13 cellular contexts compared by ENCODE assay signal in the genomic region with DNA sequence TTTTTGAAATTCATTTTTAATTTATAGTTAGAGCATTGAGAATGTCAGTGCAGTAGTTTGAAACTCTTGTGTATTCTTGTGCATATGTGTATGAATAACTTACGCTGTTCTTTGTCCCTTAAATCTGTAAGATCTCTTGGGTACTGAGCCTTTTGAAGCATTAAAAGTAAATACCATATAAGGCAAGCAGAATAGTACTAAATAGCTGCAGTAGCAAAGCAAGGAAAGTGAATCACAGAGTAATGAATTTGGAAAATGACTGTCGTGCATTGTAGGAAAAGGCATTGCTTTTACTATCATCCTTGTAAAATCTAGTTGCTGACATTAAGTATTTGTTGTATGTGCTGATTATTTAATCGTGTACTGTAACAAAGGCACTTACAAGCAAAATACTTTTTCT. TPM values are rescaled to one million over a fixed set of nuclear protein-coding genes. Genes with fewer than 3 reads are reported as not detected.
DNase-seq lines count a peak whose midpoint lies in the region; ATAC-seq and TF ChIP-seq lines count a peak whose summit lies in the region.
"Had no signal": no experiment of that assay in that cellular context is flagged by ENCODE, and none has a peak within 500 bp of the region (broad histone marks: within the 10 kb centered on the region; RNA-seq: fewer than 3 reads in every experiment).

No MANE protein-coding gene starts in this region.

- DNase-seq in activated naive CD8-positive, alpha-beta T cell treated with anti-CD3 and anti-CD28 coated beads for 36 hours = no peak
- DNase-seq in hepatic stellate cell (ENCODE audit: low spot score) (peak; percentile 11), stomach (no peak), mucosa of gallbladder (ENCODE audit: low spot score) (no peak), head of caudate nucleus (no peak)
- DNase-seq: activated CD8-positive, alpha-beta T cell treated with anti-CD3 and anti-CD28 coated beads for 36 hours; effector memory CD8-positive, alpha-beta T cell; NCI-H1417; stimulated activated CD4-positive, alpha-beta T cell treated with anti-CD3 and anti-CD28 coated beads, Interleukin-12 subunit alpha, Interleukin-12 subunit beta, amount 100 ng/mL, for 4 hours; stimulated activated CD8-positive, alpha-beta memory T cell treated with anti-CD3 and anti-CD28 coated beads, Interleukin-4, amount 100 ng/mL, for 48 hours had no signal

- H3K4me3 ChIP-seq in HEK293 (ENCODE audit: low read depth, low read length) (no peak overlapping the region), stomach (no peak overlapping the region)

- intact Hi-C loops in stomach (cut with DNase I; ENCODE audit: low total_unique reads) = no loop called here
- intact Hi-C loops in head of caudate nucleus (cut with DNase I) = no loop called here

- H3K27me3 Mint-ChIP-seq in activated naive CD8-positive, alpha-beta T cell treated with anti-CD3 and anti-CD28 coated beads for 36 hours = no peaks in the 10 kb centered on the region
- H3K27me3 Mint-ChIP-seq: activated CD8-positive, alpha-beta T cell treated with anti-CD3 and anti-CD28 coated beads for 36 hours; activated naive CD4-positive, alpha-beta T cell treated with anti-CD3 and anti-CD28 coated beads, Interleukin-2, amount 50 U/mL, for 24 hours; effector memory CD8-positive, alpha-beta T cell had no signal

- no peak for TF ChIP-seq CTCF in HEK293 (tag by site-specific recombination; IDR thresholded peaks at IDR 0.05)
- no peak for TF ChIP-seq CTCF in stomach (IDR thresholded peaks at IDR 0.05)

- H3K4me3 Mint-ChIP-seq in activated naive CD8-positive, alpha-beta T cell treated with anti-CD3 and anti-CD28 coated beads for 36 hours = no peak overlapping the region
- H3K4me3 Mint-ChIP-seq: activated CD8-positive, alpha-beta T cell treated with anti-CD3 and anti-CD28 coated beads for 36 hours; activated naive CD4-positive, alpha-beta T cell treated with anti-CD3 and anti-CD28 coated beads, Interleukin-2, amount 50 U/mL, for 24 hours had no signal

- peak overlapping the region; percentile 46 for H3K27ac Mint-ChIP-seq in activated naive CD8-positive, alpha-beta T cell treated with anti-CD3 and anti-CD28 coated beads for 36 hours

- no peak for TF ChIP-seq POLR2A in stomach (IDR thresholded peaks at IDR 0.05)

- H3K9me3 ChIP-seq in HEK293 (ENCODE audit: control insufficient read depth, insufficient read depth, low read depth, low read length) = no peaks in the 10 kb centered on the region
- H3K9me3 ChIP-seq in stomach = no peaks in the 10 kb centered on the region

- H3K27ac ChIP-seq in HEK293 (ENCODE audit: extremely low read depth, low read depth, low read length) (no peak overlapping the region), stomach (peak overlapping the region in 4 of 5 donors; percentile 10 to 48 (median 26))

- H3K4me1 ChIP-seq in HEK293 (ENCODE audit: control insufficient read depth, insufficient read depth, low read length) (peaks cover 22% of the 10 kb centered on the region), stomach (peaks cover 11 to 80% (median 45%) of the 10 kb centered on the region in 4 donors)

- no peaks in the 10 kb centered on the region for H3K9me3 Mint-ChIP-seq in activated naive CD8-positive, alpha-beta T cell treated with anti-CD3 and anti-CD28 coated beads for 36 hours
- H3K9me3 Mint-ChIP-seq: activated CD8-positive, alpha-beta T cell treated with anti-CD3 and anti-CD28 coated beads for 36 hours; activated naive CD4-positive, alpha-beta T cell treated with anti-CD3 and anti-CD28 coated beads, Interleukin-2, amount 50 U/mL, for 24 hours; effector memory CD8-positive, alpha-beta T cell had no signal

- peaks cover 18% of the 10 kb centered on the region for H3K36me3 Mint-ChIP-seq in activated naive CD8-positive, alpha-beta T cell treated with anti-CD3 and anti-CD28 coated beads for 36 hours

- POLR2A ChIA-PET in HEK293 (lab: Yijun Ruan, JAX) = interaction anchor here (0.6 kb wide), 1 partner anchor 32 kb away, joined by 4 read pairs; no protein-coding TSS in a partner anchor

- WGBS in stomach, 5 donors = 25 to 48% (median 37%) methylated on average over 3 of the region's 3 CpGs

- CTCF ChIA-PET in HEK293 (lab: Yijun Ruan, JAX) = no interaction called here

- H3K36me3 ChIP-seq in HEK293 (ENCODE audit: control insufficient read depth in 2 of 2, insufficient read depth in 1 of 2, low read length in 2 of 2) = no peaks in the 10 kb centered on the region
- H3K36me3 ChIP-seq in stomach = no peaks in the 10 kb centered on the region

- no peaks in the 10 kb centered on the region for H3K27me3 ChIP-seq in stomach

- H3K4me1 Mint-ChIP-seq in activated naive CD8-positive, alpha-beta T cell treated with anti-CD3 and anti-CD28 coated beads for 36 hours = peaks cover 62% of the 10 kb centered on the region

- no peak for ATAC-seq in HG03342 (IDR thresholded peaks at IDR 0.05; ENCODE audit: unreplicated experiment)
- ATAC-seq: activated CD8-positive, alpha-beta T cell treated with anti-CD3 and anti-CD28 coated beads for 36 hours; effector memory CD8-positive, alpha-beta T cell had no signal

- no peak for TF ChIP-seq EP300 in stomach (IDR thresholded peaks at IDR 0.05)

TF ChIP-seq in HEK293, 187 proteins besides CTCF, POLR2A, EP300 and RAD21:
- TF ChIP-seq, protein P1, sequence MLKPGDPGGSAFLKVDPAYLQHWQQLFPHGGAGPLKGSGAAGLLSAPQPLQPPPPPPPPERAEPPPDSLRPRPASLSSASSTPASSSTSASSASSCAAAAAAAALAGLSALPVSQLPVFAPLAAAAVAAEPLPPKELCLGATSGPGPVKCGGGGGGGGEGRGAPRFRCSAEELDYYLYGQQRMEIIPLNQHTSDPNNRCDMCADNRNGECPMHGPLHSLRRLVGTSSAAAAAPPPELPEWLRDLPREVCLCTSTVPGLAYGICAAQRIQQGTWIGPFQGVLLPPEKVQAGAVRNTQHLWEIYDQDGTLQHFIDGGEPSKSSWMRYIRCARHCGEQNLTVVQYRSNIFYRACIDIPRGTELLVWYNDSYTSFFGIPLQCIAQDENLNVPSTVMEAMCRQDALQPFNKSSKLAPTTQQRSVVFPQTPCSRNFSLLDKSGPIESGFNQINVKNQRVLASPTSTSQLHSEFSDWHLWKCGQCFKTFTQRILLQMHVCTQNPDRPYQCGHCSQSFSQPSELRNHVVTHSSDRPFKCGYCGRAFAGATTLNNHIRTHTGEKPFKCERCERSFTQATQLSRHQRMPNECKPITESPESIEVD (tag by site-specific recombination; IDR thresholded peaks at IDR 0.05) = peak; percentile 86
- peak; percentile 64; the same call in 1 of the 2 replicates for TF ChIP-seq PRDM1 (tag by site-specific recombination; IDR thresholded peaks at IDR 0.05)
- no peak for TF ChIP-seq ZBTB7A (tag by site-specific recombination; IDR thresholded peaks at IDR 0.05; ENCODE audit: low read depth)

RNA-seq across cellular contexts. Expression of a gene that starts 12.1 kb away (rescaled TPM):
- total RNA-seq in activated naive CD8-positive, alpha-beta T cell treated with anti-CD3 and anti-CD28 coated beads for 36 hours = 10 to 100 TPM; 61.1 to 69.7 TPM
- 100 to 1,000 TPM in 3 of 5 donors, 10 to 100 TPM in 2; 18.0 to 237 (median 103) TPM for total RNA-seq in stomach
- 10 to 100 TPM; 22.4 to 31.3 (median 25.2) TPM for polyA plus RNA-seq in stomach
- 75.2 TPM for total RNA-seq in mucosa of gallbladder
